Comparison of ENCODE assay signal across 11 cellular contexts in the genomic region with DNA sequence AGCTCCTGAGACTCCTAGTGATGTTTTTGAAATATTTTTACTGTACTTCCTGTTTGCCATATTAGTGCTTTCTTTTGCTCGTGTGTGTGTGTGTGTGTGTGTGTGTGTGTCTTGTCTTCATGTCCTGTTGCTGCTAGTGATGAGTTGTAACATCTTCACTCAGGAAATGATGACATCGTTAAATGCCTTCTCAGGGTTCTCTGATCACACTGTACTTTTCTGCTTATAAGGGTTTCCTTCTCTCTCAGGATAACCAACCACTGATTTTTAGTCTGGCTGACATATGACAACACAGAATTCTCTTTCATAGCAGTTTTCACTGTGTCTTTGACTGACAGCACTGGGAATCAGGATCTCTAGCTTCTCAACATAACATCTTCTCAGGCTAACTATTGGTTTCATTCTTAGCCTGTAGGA. TPM values are rescaled to one million over a fixed set of nuclear protein-coding genes. Genes with fewer than 3 reads are reported as not detected.
DNase-seq lines count a peak whose midpoint lies in the region; ATAC-seq and TF ChIP-seq lines count a peak whose summit lies in the region.
"Had no signal": no experiment of that assay in that cellular context is flagged by ENCODE, and none has a peak within 500 bp of the region (broad histone marks: within the 10 kb centered on the region; RNA-seq: fewer than 3 reads in every experiment).

No MANE protein-coding gene starts in this region.

- H2AFZ ChIP-seq in mesenchymal stem cell (ENCODE audit: low read depth, low read length) = no peak overlapping the region

- no peak overlapping the region for H3K14ac ChIP-seq in mesenchymal stem cell (ENCODE audit: low read length in 2 of 2)

- no peak overlapping the region for H3K23ac ChIP-seq in mesenchymal stem cell (ENCODE audit: low read length in 2 of 2)

- H2BK15ac ChIP-seq in mesenchymal stem cell (ENCODE audit: low read depth, poor library complexity, severe bottlenecking) = no peak overlapping the region

- H4K91ac ChIP-seq in mesenchymal stem cell (ENCODE audit: low read length) = no peak overlapping the region

- peaks cover 10% of the 10 kb centered on the region for H3K4me1 ChIP-seq in CD8-positive, alpha-beta T cell (ENCODE audit: insufficient read depth, low read length)
- no peaks in the 10 kb centered on the region for H3K4me1 ChIP-seq in mesenchymal stem cell (ENCODE audit: control insufficient read depth, insufficient read depth, low read depth, low read length)
- H3K4me1 ChIP-seq in BE2C = no peaks in the 10 kb centered on the region

- peaks cover 15% of the 10 kb centered on the region for H3K27me3 Mint-ChIP-seq in CD8-positive, alpha-beta T cell (ENCODE audit: low read depth)
- peaks cover 6% of the 10 kb centered on the region for H3K27me3 Mint-ChIP-seq in activated CD4-positive, alpha-beta memory T cell treated with anti-CD3 and anti-CD28 coated beads for 36 hours

- 70% methylated on average over 2 of the region's 2 CpGs for WGBS in mesenchymal stem cell

- no peak overlapping the region for H2BK12ac ChIP-seq in mesenchymal stem cell (ENCODE audit: low read length in 2 of 2)

- TF ChIP-seq CTCF in CD8-positive, alpha-beta T cell (IDR thresholded peaks at IDR 0.05) = no peak
- no peak for TF ChIP-seq CTCF in BE2C (IDR thresholded peaks at IDR 0.05; ENCODE audit: low read depth, low read length)

- peak in 1 of 7 experiments; percentile 59 for DNase-seq in CD8-positive, alpha-beta T cell
- DNase-seq in activated CD4-positive, alpha-beta memory T cell treated with anti-CD3 and anti-CD28 coated beads for 36 hours = peak; percentile 52
- DNase-seq in mesenchymal stem cell (no peak), BE2C (no peak), ureter (ENCODE audit: low spot score) (no peak), SKM-1 treated with dmso at 0.1 percent for 144 hours (lab: John Stamatoyannopoulos, UW; ENCODE audit: unreplicated experiment) (no peak)
- DNase-seq: NCI-H2171 had no signal

- intact Hi-C loops in CD8-positive, alpha-beta T cell (cut with DNase I, micrococcal nuclease) = no loop called here
- intact Hi-C loops in activated CD4-positive, alpha-beta memory T cell treated with anti-CD3 and anti-CD28 coated beads for 36 hours (cut with micrococcal nuclease) = loop anchor here (1.0 kb wide), 1 partner anchor 15 kb away; no protein-coding TSS in a partner anchor

- POLR2A ChIA-PET in CD8-positive, alpha-beta T cell (lab: Charles Lee) = no interaction called here
- POLR2A ChIA-PET in activated CD4-positive, alpha-beta memory T cell treated with anti-CD3 and anti-CD28 coated beads for 36 hours (lab: Charles Lee) = no interaction called here

- no peaks in the 10 kb centered on the region for H3K79me1 ChIP-seq in mesenchymal stem cell (replicated peaks; ENCODE audit: low read length, poor library complexity, severe bottlenecking)

- no peak overlapping the region for H3K4me3 Mint-ChIP-seq in CD8-positive, alpha-beta T cell
- H3K4me3 Mint-ChIP-seq in activated CD4-positive, alpha-beta memory T cell treated with anti-CD3 and anti-CD28 coated beads for 36 hours = no peak overlapping the region

- no peak overlapping the region for H3K4me2 ChIP-seq in mesenchymal stem cell (ENCODE audit: low read length, poor library complexity, severe bottlenecking)

- no peak overlapping the region for H3K18ac ChIP-seq in mesenchymal stem cell (ENCODE audit: low read depth in 1 of 2, low read length in 2 of 2)

- peaks cover 8% of the 10 kb centered on the region for H3K4me1 Mint-ChIP-seq in CD8-positive, alpha-beta T cell (ENCODE audit: low read depth)
- H3K4me1 Mint-ChIP-seq in activated CD4-positive, alpha-beta memory T cell treated with anti-CD3 and anti-CD28 coated beads for 36 hours (ENCODE audit: low read depth) = peaks cover 9% of the 10 kb centered on the region

- H4K8ac ChIP-seq in mesenchymal stem cell (ENCODE audit: low read length) = no peak overlapping the region

- no peak overlapping the region for H2BK120ac ChIP-seq in mesenchymal stem cell (ENCODE audit: low read depth, low read length)

- no peak overlapping the region for H3K4ac ChIP-seq in mesenchymal stem cell (ENCODE audit: low read depth in 1 of 2, low read length in 2 of 2)

- ATAC-seq in CD8-positive, alpha-beta T cell = peak; percentile 91
- ATAC-seq in GM18870 (IDR thresholded peaks at IDR 0.05; ENCODE audit: unreplicated experiment) (peak; percentile 54), HG02938 (IDR thresholded peaks at IDR 0.05; ENCODE audit: unreplicated experiment) (peak; percentile 61)

- H3K36me3 Mint-ChIP-seq in CD8-positive, alpha-beta T cell = no peaks in the 10 kb centered on the region
- no peaks in the 10 kb centered on the region for H3K36me3 Mint-ChIP-seq in activated CD4-positive, alpha-beta memory T cell treated with anti-CD3 and anti-CD28 coated beads for 36 hours

- H3K27ac ChIP-seq in CD8-positive, alpha-beta T cell (ENCODE audit: low read depth, low read length) = no peak overlapping the region
- no peak overlapping the region for H3K27ac ChIP-seq in mesenchymal stem cell (ENCODE audit: low read length, poor library complexity, severe bottlenecking)
- H3K27ac ChIP-seq: SK-N-MC had no signal

- H2BK5ac ChIP-seq in mesenchymal stem cell (ENCODE audit: low read depth, low read length, poor library complexity, severe bottlenecking) = no peak overlapping the region

- H3K4me3 ChIP-seq in CD8-positive, alpha-beta T cell (ENCODE audit: low read depth, low read length) = no peak overlapping the region
- H3K4me3 ChIP-seq in mesenchymal stem cell (ENCODE audit: insufficient read depth in 1 of 2, low read depth in 1 of 2, low read length in 2 of 2) (no peak overlapping the region), BE2C (ENCODE audit: low read depth, low read length) (no peak overlapping the region)
- H3K4me3 ChIP-seq: SK-N-MC had no signal

- H3K36me3 ChIP-seq in CD8-positive, alpha-beta T cell (ENCODE audit: insufficient read depth, low read length) = no peaks in the 10 kb centered on the region
- H3K36me3 ChIP-seq in mesenchymal stem cell (ENCODE audit: control insufficient read depth in 1 of 2, insufficient read depth in 2 of 2, low read depth in 1 of 2, low read length in 2 of 2) (no peaks in the 10 kb centered on the region), BE2C (no peaks in the 10 kb centered on the region)

- no peak overlapping the region for H3K27ac Mint-ChIP-seq in CD8-positive, alpha-beta T cell
- H3K27ac Mint-ChIP-seq in activated CD4-positive, alpha-beta memory T cell treated with anti-CD3 and anti-CD28 coated beads for 36 hours = no peak overlapping the region

- CTCF ChIA-PET in CD8-positive, alpha-beta T cell (lab: Charles Lee) = interaction anchor here (0.5 to 1.2 kb wide), 2 partner anchors 10 to 75 kb away, joined by 3 read pairs; no protein-coding TSS in a partner anchor
- CTCF ChIA-PET in activated CD4-positive, alpha-beta memory T cell treated with anti-CD3 and anti-CD28 coated beads for 36 hours (lab: Charles Lee) = interaction anchor here (0.6 to 1.2 kb wide), 2 partner anchors 77 to 860 kb away, joined by 3 read pairs; no protein-coding TSS in a partner anchor

- no peak overlapping the region for H3K9ac ChIP-seq in mesenchymal stem cell (ENCODE audit: low read length)

- H3K9me3 ChIP-seq in CD8-positive, alpha-beta T cell (ENCODE audit: low read length) = no peaks in the 10 kb centered on the region
- H3K9me3 ChIP-seq in mesenchymal stem cell (ENCODE audit: control insufficient read depth, low read length) (no peaks in the 10 kb centered on the region), BE2C (no peaks in the 10 kb centered on the region)

- H3K27me3 ChIP-seq in CD8-positive, alpha-beta T cell (ENCODE audit: insufficient read depth, low read length) = no peaks in the 10 kb centered on the region
- no peaks in the 10 kb centered on the region for H3K27me3 ChIP-seq in mesenchymal stem cell (ENCODE audit: control insufficient read depth in 1 of 2, insufficient read depth in 1 of 2, low read length in 2 of 2)
- no peaks in the 10 kb centered on the region; the same call in 1 of the 2 replicates for H3K27me3 ChIP-seq in BE2C

- no peaks in the 10 kb centered on the region for H3K9me3 Mint-ChIP-seq in CD8-positive, alpha-beta T cell
- H3K9me3 Mint-ChIP-seq in activated CD4-positive, alpha-beta memory T cell treated with anti-CD3 and anti-CD28 coated beads for 36 hours = no peaks in the 10 kb centered on the region

- H2AK5ac ChIP-seq in mesenchymal stem cell (ENCODE audit: low read length, severe bottlenecking) = no peak overlapping the region

RNA-seq across cellular contexts. Expression of a gene that starts 16.1 kb away (rescaled TPM):
- under 1 TPM; 0.11 TPM for total RNA-seq in CD8-positive, alpha-beta T cell
- total RNA-seq in activated CD4-positive, alpha-beta memory T cell treated with anti-CD3 and anti-CD28 coated beads for 36 hours = under 1 TPM; 0.02 to 0.10 TPM
- polyA plus RNA-seq in mesenchymal stem cell (2013, experiment 1 of 2) = not detected
- polyA plus RNA-seq in mesenchymal stem cell (2013, experiment 2 of 2) = not detected
- polyA plus RNA-seq in BE2C (2012; ENCODE audit: insufficient read depth, insufficient read length, low read depth) = 0.43 TPM
- 0.60 TPM for total RNA-seq in ureter
- total RNA-seq: glomerular endothelial cell had no signal
